1 cellular context compared by ENCODE assay signal in genomic region chr12:19447386-19447785, GRCh38.
A peak's percentile ranks its signal among the peaks of the same experiment; 100 is the strongest.
TF ChIP-seq lines count a peak whose summit lies in the region.

No MANE protein-coding gene starts in this region.

TF ChIP-seq in K562, 482 proteins besides CTCF, POLR2A, EP300 and RAD21 (continued from another document):
- TF ChIP-seq MNT (conservative IDR thresholded peaks at IDR 0.05) (0 out of 4 replicates have a peak, but pooled peaks of 1 of the 2 experiments have one; percentile 21), MTA1 (IDR thresholded peaks at IDR 0.05; ENCODE audit: borderline replicate concordance) (no peak), BCOR (IDR thresholded peaks at IDR 0.05) (no peak), EP400 (IDR thresholded peaks at IDR 0.05) (peak; percentile 21; the same call in 1 of the 2 replicates), CBFA2T3 (IDR thresholded peaks at IDR 0.05) (peak; percentile 46), EZH2 (IDR thresholded peaks at IDR 0.05; ENCODE audit: borderline replicate concordance, low read depth, low read length) (no peak), ATF7 (IDR thresholded peaks at IDR 0.05) (0 out of 2 replicates have a peak, but pooled peaks have one; percentile 18), MEIS2 (IDR thresholded peaks at IDR 0.05; ENCODE audit: partially characterized antibody) (peak; percentile 18), SMARCA4 (IDR thresholded peaks at IDR 0.05) (peak; percentile 41; the same call in 1 of the 2 replicates), CREM (IDR thresholded peaks at IDR 0.05; ENCODE audit: low read depth) (peak; percentile 32; the same call in 1 of the 2 replicates), DPF2 (IDR thresholded peaks at IDR 0.05) (peak; percentile 50; the same call in 1 of the 2 replicates), RCOR1 (IDR thresholded peaks at IDR 0.05; ENCODE audit: borderline replicate concordance in 1 of 2, low read depth in 2 of 2, low read length in 2 of 2) (0 out of 4 replicates have a peak, but pooled peaks of 1 of the 2 experiments have one; percentile 17), SOX6 (IDR thresholded peaks at IDR 0.05) (peak; percentile 64; the same call in 1 of the 2 replicates), HNRNPLL (IDR thresholded peaks at IDR 0.05; ENCODE audit: low read depth, low read length, poor library complexity, severe bottlenecking) (peak; percentile 44), ZNF121 (CRISPR knock-in tag; conservative IDR thresholded peaks at IDR 0.05) (no peak), CBX2 (IDR thresholded peaks at IDR 0.05; ENCODE audit: insufficient read depth, low read length, poor library complexity, severe bottlenecking) (no peak), NCOR1 (IDR thresholded peaks at IDR 0.05) (peak; percentile 22; the same call in 1 of the 2 replicates), ADNP (tag; IDR thresholded peaks at IDR 0.05) (no peak), HES1 (IDR thresholded peaks at IDR 0.05; ENCODE audit: low read depth) (no peak), KDM1A (IDR thresholded peaks at IDR 0.05) (0 out of 4 replicates have a peak, but pooled peaks of 1 of the 2 experiments have one; percentile 6), ZNF41 (CRISPR knock-in tag; conservative IDR thresholded peaks at IDR 0.05) (no peak), ARID1B (IDR thresholded peaks at IDR 0.05) (peak; percentile 54), STAT5A (IDR thresholded peaks at IDR 0.05; ENCODE audit: borderline replicate concordance, low read length) (peak; percentile 25; the same call in 1 of the 2 replicates)
